ENCODE assay signal across 8 cellular contexts in genomic region chr1:39026051-39026946, GRCh38. TPM values are rescaled to one million over a fixed set of nuclear protein-coding genes. Genes with fewer than 3 reads are reported as not detected.
DNase-seq lines count a peak whose midpoint lies in the region; ATAC-seq, FAIRE-seq and TF ChIP-seq lines count a peak whose summit lies in the region.

Gene NDUFS5 (plus strand): TSS chr1:39026350. CDS start chr1:39028725, 2,375 bp downstream.

- TF ChIP-seq EP300 in Ishikawa (IDR thresholded peaks at IDR 0.05; ENCODE audit: borderline replicate concordance): no peak

- POLR2A ChIA-PET in PC-9 (lab: Charles Lee; ENCODE audit: unreplicated experiment): interaction anchor here (0.6 to 1.4 kb wide), 15 partner anchors 20 to 1175 kb away, joined by 3 to 9 read pairs (median 5); no protein-coding TSS in a partner anchor

- peak within 1 kb of the TSS; percentile 97 for H2AFZ ChIP-seq in PC-9

- H3K4me2 ChIP-seq in PC-9: peak within 1 kb of the TSS; percentile 87

- peaks cover 13% of the 10 kb centered on the region; the same call in 1 of the 2 replicates for H4K20me1 ChIP-seq in PC-9 (ENCODE audit: insufficient read depth)

- H3K27me3 ChIP-seq in PC-9 (ENCODE audit: insufficient read depth, low read depth) (no peaks in the 10 kb centered on the region), mucosa of rectum (ENCODE audit: control insufficient read depth in 2 of 2, insufficient read depth in 2 of 2, low read length in 2 of 2) (no peaks in the 10 kb centered on the region)

- no peaks in the 10 kb centered on the region for H3K9me2 ChIP-seq in PC-9 (ENCODE audit: insufficient read depth)

- peak; percentile 31 for DNase-seq in D721Med (ENCODE audit: insufficient read length, low spot score)
- peak; percentile 83 to 89 for DNase-seq in PC-9
- peak; percentile 79 for DNase-seq in activated T-cell treated with anti-CD3 and anti-CD28 coated beads, Interleukin-2, amount 50 U/mL, for 1 hour
- DNase-seq in erythroblast (lab: John Stamatoyannopoulos, UW): peak; percentile 90 to 91
- peak; percentile 52 to 68 for DNase-seq in stimulated activated CD8-positive, alpha-beta memory T cell treated with anti-CD3 and anti-CD28 coated beads, Interleukin-4, amount 100 ng/mL, for 4 hours (ENCODE audit: low read depth in 2 of 2, low spot score in 1 of 2)

- no peak for FAIRE-seq in D721Med (lab: Jason Lieb, UNC)

- peak; percentile 99 for TF ChIP-seq POLR2A in erythroblast (IDR thresholded peaks at IDR 0.05; ENCODE audit: low read length)

- TF ChIP-seq CTCF in D721Med (IDR thresholded peaks at IDR 0.05; ENCODE audit: insufficient read depth, missing control alignments) (no peak), PC-9 (conservative IDR thresholded peaks at IDR 0.05) (no peak)

- no peaks in the 10 kb centered on the region for H3F3A ChIP-seq in PC-9 (ENCODE audit: insufficient read depth, low read depth)

- no peak for TF ChIP-seq RAD21 in Ishikawa (IDR thresholded peaks at IDR 0.05; ENCODE audit: low read depth)

- H3K9me3 ChIP-seq in PC-9 (ENCODE audit: insufficient read depth, low read depth) (no peaks in the 10 kb centered on the region), mucosa of rectum (ENCODE audit: control insufficient read depth in 2 of 2, low read length in 2 of 2) (no peaks in the 10 kb centered on the region)

- peak; percentile 76 for ATAC-seq in GM21529 (IDR thresholded peaks at IDR 0.05; ENCODE audit: unreplicated experiment)

- H3K4me1 ChIP-seq in PC-9 (replicated peaks; ENCODE audit: insufficient read depth) (peaks cover 6% of the 10 kb centered on the region), mucosa of rectum (ENCODE audit: control insufficient read depth in 2 of 2, insufficient read depth in 2 of 2, low read length in 2 of 2) (peaks cover 3 to 12% of the 10 kb centered on the region in 2 donors)

- H3K4me3 ChIP-seq in PC-9 (peak within 1 kb of the TSS; percentile 86), mucosa of rectum (ENCODE audit: low read length in 2 of 2) (peak within 1 kb of the TSS; percentile 99)

- intact Hi-C loops in PC-9 (cut with micrococcal nuclease; ENCODE audit: unreplicated experiment): loop anchor here (1.0 to 5.0 kb wide), 4 partner anchors 34 to 167 kb away; partner anchors contain the start of genes AKIRIN1, MYCBP and RRAGC

- no TSS peak for BruUV-seq in PC-9 (replicated peaks; lab: Mats Ljungman, UMichigan)

- CTCF ChIA-PET in PC-9 (lab: Charles Lee): interaction anchor here (0.6 to 1.0 kb wide), 3 partner anchors 23 to 69 kb away, joined by 3 to 8 read pairs (median 5); no protein-coding TSS in a partner anchor

- H3K9ac ChIP-seq in mucosa of rectum (ENCODE audit: low read depth in 1 of 2, low read length in 2 of 2): peak within 1 kb of the TSS; percentile 98 to 99

- H3K79me2 ChIP-seq in PC-9 (ENCODE audit: low read depth): peaks cover 48% of the 10 kb centered on the region

- H3K36me3 ChIP-seq in PC-9 (ENCODE audit: low read depth): peaks cover 15% of the 10 kb centered on the region
- peaks cover 10 to 20% of the 10 kb centered on the region in 2 donors for H3K36me3 ChIP-seq in mucosa of rectum (ENCODE audit: control insufficient read depth in 2 of 2, insufficient read depth in 2 of 2, low read length in 2 of 2)

- H3K27ac ChIP-seq in PC-9 (peak within 1 kb of the TSS; percentile 81), mucosa of rectum (ENCODE audit: low read depth in 2 of 2, low read length in 2 of 2) (peak within 1 kb of the TSS; percentile 95 to 96)

TF ChIP-seq in Ishikawa, 13 proteins besides CTCF, POLR2A, EP300 and RAD21:
- TF ChIP-seq CEBPB (IDR thresholded peaks at IDR 0.05) (peak; percentile 76), USF1 (IDR thresholded peaks at IDR 0.05) (peak; percentile 4; the same call in 1 of the 2 replicates), FOXM1 (IDR thresholded peaks at IDR 0.05; ENCODE audit: borderline replicate concordance, low read depth) (no peak), NFIC (IDR thresholded peaks at IDR 0.05) (no peak), MAX (IDR thresholded peaks at IDR 0.05) (peak; percentile 71), YY1 (IDR thresholded peaks at IDR 0.05; ENCODE audit: low read depth) (no peak), EGR1 (IDR thresholded peaks at IDR 0.05) (no peak), TEAD4 (IDR thresholded peaks at IDR 0.05) (peak; percentile 16; the same call in 1 of the 2 replicates), CREB1 (IDR thresholded peaks at IDR 0.05; ENCODE audit: low read depth) (peak; percentile 89), TCF12 (IDR thresholded peaks at IDR 0.05; ENCODE audit: low read depth) (peak; percentile 33; the same call in 1 of the 2 replicates), REST (IDR thresholded peaks at IDR 0.05; ENCODE audit: low read depth) (no peak), TAF1 (IDR thresholded peaks at IDR 0.05; ENCODE audit: low read depth) (peak; percentile 81), ZBTB7A (IDR thresholded peaks at IDR 0.05; ENCODE audit: low read depth) (no peak)

RNA-seq across cellular contexts. Expression of gene NDUFS5, which starts in this region (rescaled TPM):
- 498 and 524 TPM in 2 replicates for total RNA-seq in PC-9 (2021)

Comparison
In these comparisons a context has a peak if more than half of its experiments do, and no peak if none do; other contexts are left out.
1. Peak in every context shown above with its lines: DNase-seq, ATAC-seq, H3K4me3 ChIP-seq and H3K27ac ChIP-seq.
2. DNase-seq: peak in every context shown above with its lines; median percentile 90 in erythroblast; 86 in PC-9; 79 in activated T-cell treated with anti-CD3 and anti-CD28 coated beads, Interleukin-2, amount 50 U/mL, for 1 hour; 60 in stimulated activated CD8-positive, alpha-beta memory T cell treated with anti-CD3 and anti-CD28 coated beads, Interleukin-4, amount 100 ng/mL, for 4 hours; 31 in D721Med.